ENCODE assay signal across 1 cellular context in the genomic region with DNA sequence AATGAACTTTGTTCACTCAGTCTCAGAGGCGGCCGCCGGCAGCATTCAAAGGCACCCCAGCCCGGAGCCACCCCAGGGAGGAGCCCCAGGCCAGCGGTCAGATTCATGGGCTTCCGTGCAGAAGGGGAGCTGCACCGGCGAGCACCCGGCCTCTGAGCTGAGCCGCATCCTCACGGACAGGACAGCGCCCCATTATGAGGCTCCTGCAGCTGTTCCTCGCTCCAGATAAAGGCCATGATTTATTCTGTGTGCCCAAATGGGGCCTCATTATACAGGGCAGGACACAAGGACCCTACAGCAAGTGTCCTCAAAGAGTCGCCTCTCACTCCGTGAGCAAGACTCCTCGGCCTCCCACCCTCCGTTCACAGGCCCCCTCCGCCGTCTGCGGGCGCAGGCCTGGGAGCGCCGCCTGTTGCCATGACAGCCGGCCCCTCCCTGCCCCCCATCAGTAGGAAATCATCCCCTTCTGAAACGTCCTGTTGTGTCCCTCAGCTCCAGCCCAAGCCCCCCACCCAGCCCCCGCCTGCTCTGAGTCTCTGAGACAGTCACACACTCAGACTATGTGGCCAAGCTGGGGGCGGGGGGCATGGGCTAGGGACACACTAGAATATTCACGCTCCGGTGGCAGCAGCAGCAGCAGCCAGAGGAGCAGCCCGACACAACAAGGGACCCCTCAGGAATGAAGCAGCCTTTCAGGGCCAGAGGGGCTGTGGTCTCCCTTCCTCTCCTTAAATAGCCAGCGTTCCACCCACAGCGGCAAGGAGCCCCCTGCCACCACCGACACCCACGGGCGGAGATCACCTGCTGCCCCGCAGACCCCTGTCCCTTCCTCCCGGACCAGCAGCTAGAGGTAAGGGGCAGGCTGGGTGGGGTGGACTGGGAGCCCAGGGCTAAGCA.
TF ChIP-seq lines count a peak whose summit lies in the region.

A gene with protein sequence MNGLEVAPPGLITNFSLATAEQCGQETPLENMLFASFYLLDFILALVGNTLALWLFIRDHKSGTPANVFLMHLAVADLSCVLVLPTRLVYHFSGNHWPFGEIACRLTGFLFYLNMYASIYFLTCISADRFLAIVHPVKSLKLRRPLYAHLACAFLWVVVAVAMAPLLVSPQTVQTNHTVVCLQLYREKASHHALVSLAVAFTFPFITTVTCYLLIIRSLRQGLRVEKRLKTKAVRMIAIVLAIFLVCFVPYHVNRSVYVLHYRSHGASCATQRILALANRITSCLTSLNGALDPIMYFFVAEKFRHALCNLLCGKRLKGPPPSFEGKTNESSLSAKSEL (plus strand): TSS at position 759 of the 897 bp plus-strand sequence. CDS start 4,583 bp downstream, outside the sequence.

TF ChIP-seq in H1, 55 proteins besides CTCF, POLR2A, EP300 and RAD21 (continued from another document):
- TF ChIP-seq SRF (IDR thresholded peaks at IDR 0.05; ENCODE audit: low read depth, low read length) (no peak), SP4 (IDR thresholded peaks at IDR 0.05; ENCODE audit: low read length) (no peak), SAP30 (IDR thresholded peaks at IDR 0.05; ENCODE audit: insufficient read depth, insufficient replicate concordance, low read length) (no peak), ZNF274 (IDR thresholded peaks at IDR 0.05; ENCODE audit: borderline replicate concordance, extremely low read depth, low read length) (no peak)
